Comparison of ENCODE assay signal across 1 cellular context in genomic region chr1:51442198-51442597, GRCh38.
TF ChIP-seq lines count a peak whose summit lies in the region.

No MANE protein-coding gene starts in this region.

TF ChIP-seq in HEK293, 187 proteins besides CTCF, POLR2A, EP300 and RAD21 (continued from another document):
- peak; percentile 35; the same call in 1 of the 2 replicates for TF ChIP-seq OSR2 (tag by site-specific recombination; IDR thresholded peaks at IDR 0.05)
- TF ChIP-seq KLF8 (tag by site-specific recombination; IDR thresholded peaks at IDR 0.05) = no peak
- no peak for TF ChIP-seq ZNF654 (tag by site-specific recombination; IDR thresholded peaks at IDR 0.05; ENCODE audit: low read depth)
- TF ChIP-seq ZNF664 (tag by site-specific recombination; IDR thresholded peaks at IDR 0.05) = 0 out of 2 replicates have a peak, but pooled peaks have one; percentile 17
- peak; percentile 45; the same call in 1 of the 2 replicates for TF ChIP-seq PRDM10 (tag by site-specific recombination; IDR thresholded peaks at IDR 0.05)
- TF ChIP-seq ZXDB (tag by site-specific recombination; IDR thresholded peaks at IDR 0.05) = peak; percentile 40; the same call in 1 of the 2 replicates
- no peak for TF ChIP-seq SETDB1 (IDR thresholded peaks at IDR 0.05; ENCODE audit: insufficient read length, low read length)
- TF ChIP-seq ZNF175 (tag by site-specific recombination; IDR thresholded peaks at IDR 0.05) = no peak
- TF ChIP-seq ZFP37 (tag by site-specific recombination; IDR thresholded peaks at IDR 0.05) = 0 out of 2 replicates have a peak, but pooled peaks have one; percentile 38
- TF ChIP-seq ZNF843 (tag by site-specific recombination; IDR thresholded peaks at IDR 0.05) = peak; percentile 79
